Comparison of ENCODE assay signal across 1 cellular context in genomic region chr10:78458983-78459638, GRCh38.
TF ChIP-seq lines count a peak whose summit lies in the region.

No MANE protein-coding gene starts in this region.

TF ChIP-seq in HepG2, 621 proteins besides CTCF, POLR2A, EP300 and RAD21 (continued from another document and continues in another):
- peak; percentile 68; the same call in 1 of the 2 replicates for TF ChIP-seq ZSCAN5A (CRISPR knock-in tag; IDR thresholded peaks at IDR 0.05; ENCODE audit: borderline replicate concordance)
- no peak for TF ChIP-seq MYC (CRISPR knock-in tag; IDR thresholded peaks at IDR 0.05; ENCODE audit: borderline replicate concordance)
- TF ChIP-seq HMG20A (CRISPR knock-in tag; IDR thresholded peaks at IDR 0.05; ENCODE audit: borderline replicate concordance): peak; percentile 99
- peak; percentile 85; the same call in 1 of the 2 replicates for TF ChIP-seq BRD4 (CRISPR knock-in tag; IDR thresholded peaks at IDR 0.05)
- no peak for TF ChIP-seq SNRNP70 (IDR thresholded peaks at IDR 0.05; ENCODE audit: low read depth, low read length)
- no peak for TF ChIP-seq ZNF10 (CRISPR knock-in tag; IDR thresholded peaks at IDR 0.05; ENCODE audit: borderline replicate concordance, low read depth)
- peak; percentile 48; the same call in 1 of the 2 replicates for TF ChIP-seq ZIK1 (CRISPR knock-in tag; IDR thresholded peaks at IDR 0.05; ENCODE audit: borderline replicate concordance, low read depth)
- no peak for TF ChIP-seq TRIM22 (IDR thresholded peaks at IDR 0.05)
- TF ChIP-seq MEIS1 (CRISPR knock-in tag; IDR thresholded peaks at IDR 0.05; ENCODE audit: borderline replicate concordance): peak; percentile 53; the same call in 1 of the 2 replicates
- no peak for TF ChIP-seq ZBTB14 (CRISPR knock-in tag; IDR thresholded peaks at IDR 0.05)
- peak; percentile 94 for TF ChIP-seq ZNF792 (CRISPR knock-in tag; IDR thresholded peaks at IDR 0.05)
- no peak for TF ChIP-seq ZNF354B (CRISPR knock-in tag; IDR thresholded peaks at IDR 0.05)
- TF ChIP-seq ZNF251 (CRISPR knock-in tag; IDR thresholded peaks at IDR 0.05): no peak
- TF ChIP-seq LBX2 (CRISPR knock-in tag; IDR thresholded peaks at IDR 0.05; ENCODE audit: borderline replicate concordance): no peak
- TF ChIP-seq BRCA1 (CRISPR knock-in tag; IDR thresholded peaks at IDR 0.05): no peak
- TF ChIP-seq ZBTB37 (CRISPR knock-in tag; IDR thresholded peaks at IDR 0.05): no peak
- TF ChIP-seq EHMT2 (IDR thresholded peaks at IDR 0.05; ENCODE audit: borderline replicate concordance, low read depth, low read length): peak; percentile 47; the same call in 1 of the 2 replicates
- TF ChIP-seq MTERF4 (CRISPR knock-in tag; IDR thresholded peaks at IDR 0.05): no peak
- TF ChIP-seq CREB1 (IDR thresholded peaks at IDR 0.05): peak; percentile 69
- TF ChIP-seq CREB1 (CRISPR knock-in tag; IDR thresholded peaks at IDR 0.05): peak; percentile 83
- peak; percentile 98 for TF ChIP-seq ZNF609 (CRISPR knock-in tag; IDR thresholded peaks at IDR 0.05; ENCODE audit: borderline replicate concordance)
- TF ChIP-seq LCORL (IDR thresholded peaks at IDR 0.05): peak; percentile 90; the same call in 1 of the 2 replicates
- peak; percentile 95 for TF ChIP-seq LCORL (CRISPR knock-in tag; IDR thresholded peaks at IDR 0.05)
- TF ChIP-seq MLLT10 (CRISPR knock-in tag; IDR thresholded peaks at IDR 0.05): no peak
- TF ChIP-seq YEATS4 (CRISPR knock-in tag; IDR thresholded peaks at IDR 0.05; ENCODE audit: borderline replicate concordance): 0 out of 2 replicates have a peak, but pooled peaks have one; percentile 57
- no peak for TF ChIP-seq ARHGAP35 (CRISPR knock-in tag; IDR thresholded peaks at IDR 0.05; ENCODE audit: borderline replicate concordance)
- TF ChIP-seq AGO1 (IDR thresholded peaks at IDR 0.05; ENCODE audit: low read depth, low read length, poor library complexity, severe bottlenecking): no peak
- TF ChIP-seq MTF2 (CRISPR knock-in tag; IDR thresholded peaks at IDR 0.05; ENCODE audit: borderline replicate concordance): no peak
- TF ChIP-seq ESRRA (CRISPR knock-in tag; IDR thresholded peaks at IDR 0.05; ENCODE audit: low read depth): peak; percentile 79
- no peak for TF ChIP-seq ZNF224 (CRISPR knock-in tag; IDR thresholded peaks at IDR 0.05)
- no peak for TF ChIP-seq BORCS8-MEF2B (CRISPR knock-in tag; IDR thresholded peaks at IDR 0.05)
- TF ChIP-seq ZFP41 (CRISPR knock-in tag; IDR thresholded peaks at IDR 0.05; ENCODE audit: borderline replicate concordance): no peak
- peak; percentile 59; the same call in 1 of the 2 replicates for TF ChIP-seq ZNF652 (CRISPR knock-in tag; IDR thresholded peaks at IDR 0.05; ENCODE audit: borderline replicate concordance, low read depth)
- TF ChIP-seq EEA1 (CRISPR knock-in tag; IDR thresholded peaks at IDR 0.05; ENCODE audit: borderline replicate concordance): no peak
- TF ChIP-seq DMTF1 (CRISPR knock-in tag; IDR thresholded peaks at IDR 0.05): no peak
- peak; percentile 99 for TF ChIP-seq FOXJ3 (CRISPR knock-in tag; IDR thresholded peaks at IDR 0.05; ENCODE audit: borderline replicate concordance)
- TF ChIP-seq SMARCC2 (IDR thresholded peaks at IDR 0.05): peak; percentile 99
- TF ChIP-seq ZNF484 (CRISPR knock-in tag; IDR thresholded peaks at IDR 0.05; ENCODE audit: borderline replicate concordance, low read depth): no peak
- peak; percentile 85 for TF ChIP-seq ZBTB20 (CRISPR knock-in tag; IDR thresholded peaks at IDR 0.05; ENCODE audit: borderline replicate concordance, low read depth)
- TF ChIP-seq NR0B2 (CRISPR knock-in tag; IDR thresholded peaks at IDR 0.05): no peak
- TF ChIP-seq PCBP2 (optimal IDR thresholded peaks at IDR 0.05; ENCODE audit: low read depth, low read length, poor library complexity, severe bottlenecking): no peak
